In the genomic region with DNA sequence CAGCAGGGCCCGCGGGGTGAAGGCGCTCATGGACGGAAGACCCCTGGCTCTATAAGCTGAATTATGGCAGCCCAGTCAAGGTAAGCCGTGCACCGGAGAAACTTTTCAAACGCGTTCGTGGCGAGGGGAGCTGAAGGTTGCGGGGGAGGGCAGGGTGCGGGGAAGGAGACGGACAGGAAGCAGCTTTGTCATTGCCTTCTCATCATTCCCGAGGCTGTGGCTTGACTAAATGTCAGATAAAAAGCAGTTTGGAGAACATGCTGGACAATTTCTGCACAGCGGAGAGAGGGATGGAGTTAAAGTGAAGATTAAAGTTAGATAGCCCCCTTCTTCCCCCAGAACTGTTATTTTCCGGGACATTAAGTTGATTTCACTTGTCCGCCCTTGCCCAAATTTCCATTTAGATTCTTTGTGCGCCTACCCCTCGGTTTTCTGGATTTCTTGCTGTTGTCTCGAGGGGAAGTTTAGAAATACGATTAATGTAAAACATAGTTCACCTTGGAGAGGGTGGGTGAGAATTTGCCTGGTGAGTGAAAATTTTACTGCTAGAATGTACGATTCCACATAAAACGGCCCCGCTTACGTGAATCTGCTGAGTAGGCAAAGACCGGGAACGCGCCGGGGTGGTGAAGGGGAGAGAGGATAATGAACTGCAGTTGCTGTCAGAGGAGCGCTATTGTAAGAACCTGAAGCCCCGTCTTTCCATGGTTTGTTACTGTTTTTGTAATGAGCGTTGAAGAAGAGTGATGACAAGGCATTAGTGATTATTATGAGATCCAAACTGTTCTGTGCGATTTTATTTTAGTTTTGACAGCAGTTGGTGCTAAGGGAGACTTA, we compare ENCODE assay signal across 8 cellular contexts.
DNase-seq lines count a peak whose midpoint lies in the region; ATAC-seq and TF ChIP-seq lines count a peak whose summit lies in the region.

No MANE protein-coding gene starts in this region.

- H3K4me1 ChIP-seq in BLaER1 treated with 17β-estradiol and CSF1 and Interleukin-3, amounts not matched to agents 10 nM and 100 nM: peaks cover 62 to 75% (median 68%) of the 10 kb centered on the region in 10 experiments
- H3K4me1 ChIP-seq in HUES48 (ENCODE audit: control insufficient read depth, insufficient read depth, low read length) (peaks cover 80% of the 10 kb centered on the region), RWPE2 (ENCODE audit: insufficient read depth, poor library complexity, severe bottlenecking) (peaks cover 37% of the 10 kb centered on the region), heart right ventricle (peaks cover 4 to 62% (median 54%) of the 10 kb centered on the region in 9 donors)

- DNase-seq in RWPE2 (ENCODE audit: low spot score) (peak; percentile 61), heart right ventricle (peak; percentile 68 to 77), posterior cingulate gyrus (peak; percentile 36 to 92 (median 64)), DMS114 treated with DMSO at 0.1 percent for 48 hours (lab: John Stamatoyannopoulos, UW; ENCODE audit: unreplicated experiment) (no peak)

- no peak for TF ChIP-seq CTCF in RWPE2 (IDR thresholded peaks at IDR 0.05; ENCODE audit: poor library complexity, severe bottlenecking)
- TF ChIP-seq CTCF in heart right ventricle (IDR thresholded peaks at IDR 0.05): peak in 1 of 9 donors; percentile 8

- peak overlapping the region; percentile 81 to 95 (median 89) for H3K4me3 ChIP-seq in BLaER1 treated with 17β-estradiol and CSF1 and Interleukin-3, amounts not matched to agents 10 nM and 100 nM
- peak overlapping the region; percentile 93 for H3K4me3 ChIP-seq in HUES48 (ENCODE audit: low read depth, low read length)
- peak overlapping the region; percentile 68 for H3K4me3 ChIP-seq in RWPE2 (ENCODE audit: severe bottlenecking)
- H3K4me3 ChIP-seq in heart right ventricle: peak overlapping the region; percentile 72 to 90 (median 79)

- intact Hi-C loops in heart right ventricle (cut with DNase I) (loop anchor here (2.0 to 10.0 kb wide), 16 partner anchors 21 to 213 kb away; a partner anchor contains a TSS), posterior cingulate gyrus (cut with DNase I) (loop anchor here (2.0 to 10.0 kb wide), 4 partner anchors 25 to 85 kb away; a partner anchor contains a TSS)

- peak overlapping the region; percentile 89 to 98 (median 95) for H3K27ac ChIP-seq in BLaER1 treated with 17β-estradiol and CSF1 and Interleukin-3, amounts not matched to agents 10 nM and 100 nM
- H3K27ac ChIP-seq in HUES48 (ENCODE audit: low read depth, low read length) (peak overlapping the region; percentile 99), RWPE2 (ENCODE audit: poor library complexity, severe bottlenecking) (peak overlapping the region; percentile 82), adipose tissue (ENCODE audit: low read depth, low read length) (peak overlapping the region; percentile 81), heart right ventricle (peak overlapping the region; percentile 97 to 99 (median 98))

- H3K9me3 ChIP-seq in BLaER1 treated with 17β-estradiol and CSF1 and Interleukin-3, amounts not matched to agents 10 nM and 100 nM (replicated peaks in 1 of 11): no peaks in the 10 kb centered on the region
- H3K9me3 ChIP-seq in HUES48 (ENCODE audit: control insufficient read depth, insufficient read depth, low read length) (no peaks in the 10 kb centered on the region), RWPE2 (ENCODE audit: severe bottlenecking) (no peaks in the 10 kb centered on the region), heart right ventricle (no peaks in the 10 kb centered on the region)

- H3K4me2 ChIP-seq in BLaER1 treated with 17β-estradiol and CSF1 and Interleukin-3, amounts not matched to agents 10 nM and 100 nM: peak overlapping the region; percentile 88 to 99 (median 91)

- H3K36me3 ChIP-seq in BLaER1 treated with 17β-estradiol and CSF1 and Interleukin-3, amounts not matched to agents 10 nM and 100 nM: peaks cover 0 to 4% (median 2%) of the 10 kb centered on the region in 11 experiments; a peak in 5 of 22 replicates
- H3K36me3 ChIP-seq in HUES48 (ENCODE audit: control insufficient read depth, insufficient read depth, low read length) (no peaks in the 10 kb centered on the region), RWPE2 (ENCODE audit: low read depth) (no peaks in the 10 kb centered on the region), heart right ventricle (no peaks in the 10 kb centered on the region)

- peak overlapping the region; percentile 89 to 97 (median 93) for H3K9ac ChIP-seq in BLaER1 treated with 17β-estradiol and CSF1 and Interleukin-3, amounts not matched to agents 10 nM and 100 nM
- H3K9ac ChIP-seq in HUES48 (ENCODE audit: low read depth, low read length): peak overlapping the region; percentile 88

- ATAC-seq in RWPE2 (ENCODE audit: low read depth) (peak; percentile 17), heart right ventricle (peak; percentile 21 to 63 (median 54)), GM19351 (IDR thresholded peaks at IDR 0.05; ENCODE audit: unreplicated experiment) (no peak)

- peaks cover 5 to 70% (median 47%) of the 10 kb centered on the region in 11 experiments; a peak in 18 of 22 replicates for H4K20me1 ChIP-seq in BLaER1 treated with 17β-estradiol and CSF1 and Interleukin-3, amounts not matched to agents 10 nM and 100 nM

- 0 to 1% (median 0%) methylated on average over 33 of the region's 33 CpGs for WGBS in adipose tissue, 3 donors
- 0% methylated on average over 33 of the region's 33 CpGs for WGBS in heart right ventricle, 2 donors

- H3K27me3 ChIP-seq in BLaER1 treated with 17β-estradiol and CSF1 and Interleukin-3, amounts not matched to agents 10 nM and 100 nM: no peaks in the 10 kb centered on the region
- peaks cover 3% of the 10 kb centered on the region for H3K27me3 ChIP-seq in HUES48 (ENCODE audit: control insufficient read depth, insufficient read depth, low read length)
- H3K27me3 ChIP-seq in RWPE2 (ENCODE audit: insufficient read depth, poor library complexity, severe bottlenecking): no peaks in the 10 kb centered on the region
- no peaks in the 10 kb centered on the region for H3K27me3 ChIP-seq in heart right ventricle
